ENCODE assay signal across 30 cellular contexts in the genomic region with DNA sequence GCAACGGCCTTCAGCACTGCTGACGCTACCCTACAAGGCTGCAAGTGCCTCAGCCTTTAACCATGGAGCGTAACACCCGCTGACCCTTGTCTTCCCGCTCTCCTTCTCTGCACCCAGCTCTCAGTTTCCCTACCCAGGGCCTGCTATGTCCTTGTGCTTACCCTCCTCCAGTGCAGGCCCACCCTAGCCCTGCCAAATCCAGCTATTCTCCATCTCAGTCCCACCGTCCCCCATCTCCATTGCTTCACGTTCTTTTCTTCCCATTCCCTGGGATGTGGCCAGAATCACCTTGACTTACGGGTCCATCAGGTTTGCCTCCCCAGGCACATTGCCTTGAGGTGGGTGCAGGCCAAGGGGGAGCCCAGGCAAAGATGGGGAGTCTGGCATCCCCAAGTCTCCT.
"Had no signal": no experiment of that assay in that cellular context is flagged by ENCODE, and none has a peak within 500 bp of the region (broad histone marks: within the 10 kb centered on the region; RNA-seq: fewer than 3 reads in every experiment).

No MANE protein-coding gene starts in this region.

- H3K4me3 ChIP-seq: esophagus squamous epithelium, heart right ventricle, left lung, lower lobe of right lung, mucosa of descending colon, ovary, stomach, thyroid gland had no signal

- H3K9me3 ChIP-seq: esophagus squamous epithelium, heart right ventricle, left lung, lower lobe of right lung, mucosa of descending colon, neutrophil, ovary, stomach, thyroid gland had no signal

- H3K27me3 ChIP-seq: ovary, thyroid gland had no signal

- H3K27ac ChIP-seq: esophagus squamous epithelium, heart right ventricle, left lung, lower lobe of right lung, neutrophil, ovary, stomach, thyroid gland had no signal

- H3K36me3 Mint-ChIP-seq: activated naive CD4-positive, alpha-beta T cell treated with anti-CD3 and anti-CD28 coated beads, Interleukin-2, amount 10 ng/mL, durations not matched to agents 7 days and 5 days had no signal

- FAIRE-seq: small intestine had no signal

- H3K27ac Mint-ChIP-seq: activated CD4-positive, alpha-beta memory T cell treated with anti-CD3 and anti-CD28 coated beads, Interleukin-2, amount 10 ng/mL, durations not matched to agents 7 days and 5 days; activated CD4-positive, alpha-beta T cell treated with anti-CD3 and anti-CD28 coated beads, Interleukin-2, amount 10 ng/mL, durations not matched to agents 7 days and 5 days; activated naive CD4-positive, alpha-beta T cell treated with anti-CD3 and anti-CD28 coated beads, Interleukin-2, amount 10 ng/mL, durations not matched to agents 7 days and 5 days; activated T-cell treated with anti-CD3 and anti-CD28 coated beads, Interleukin-2, amount 50 U/mL, for 24 hours; dendritic cell treated with granulocyte-macrophage colony-stimulating factor and Interleukin-4, amounts not matched to agents 40 ng/mL and 50 ng/mL, for 4 days; nephron; progenitor cell of endocrine pancreas; stimulated activated effector memory CD8-positive, alpha-beta T cell treated with anti-CD3 and anti-CD28 coated beads, Interleukin-12 subunit alpha, Interleukin-12 subunit beta, amount 100 ng/mL, for 72 hours; T-helper 1 cell treated with Interleukin-12 subunit alpha and Interleukin-12 subunit beta and Interleukin-4 antibody, amounts not matched to agents 30 μg/mL and 1 μg/mL, for 36 hours had no signal

- H3K9me3 Mint-ChIP-seq: activated CD4-positive, alpha-beta memory T cell treated with anti-CD3 and anti-CD28 coated beads, Interleukin-2, amount 10 ng/mL, durations not matched to agents 7 days and 5 days; activated CD4-positive, alpha-beta T cell treated with anti-CD3 and anti-CD28 coated beads, Interleukin-2, amount 10 ng/mL, durations not matched to agents 7 days and 5 days; activated naive CD4-positive, alpha-beta T cell treated with anti-CD3 and anti-CD28 coated beads, Interleukin-2, amount 10 ng/mL, durations not matched to agents 7 days and 5 days; activated T-cell treated with anti-CD3 and anti-CD28 coated beads, Interleukin-2, amount 50 U/mL, for 24 hours; dendritic cell treated with granulocyte-macrophage colony-stimulating factor and Interleukin-4, amounts not matched to agents 40 ng/mL and 50 ng/mL, for 4 days; nephron; stimulated activated effector memory CD8-positive, alpha-beta T cell treated with anti-CD3 and anti-CD28 coated beads, Interleukin-12 subunit alpha, Interleukin-12 subunit beta, amount 100 ng/mL, for 72 hours; T-helper 1 cell treated with Interleukin-12 subunit alpha and Interleukin-12 subunit beta and Interleukin-4 antibody, amounts not matched to agents 30 μg/mL and 1 μg/mL, for 36 hours had no signal

- H3K4me1 Mint-ChIP-seq: activated CD4-positive, alpha-beta T cell treated with anti-CD3 and anti-CD28 coated beads, Interleukin-2, amount 10 ng/mL, durations not matched to agents 7 days and 5 days; activated naive CD4-positive, alpha-beta T cell treated with anti-CD3 and anti-CD28 coated beads, Interleukin-2, amount 10 ng/mL, durations not matched to agents 7 days and 5 days; nephron; stimulated activated effector memory CD8-positive, alpha-beta T cell treated with anti-CD3 and anti-CD28 coated beads, Interleukin-12 subunit alpha, Interleukin-12 subunit beta, amount 100 ng/mL, for 72 hours had no signal

- H3K4me3 Mint-ChIP-seq: activated CD4-positive, alpha-beta memory T cell treated with anti-CD3 and anti-CD28 coated beads, Interleukin-2, amount 10 ng/mL, durations not matched to agents 7 days and 5 days; activated CD4-positive, alpha-beta T cell treated with anti-CD3 and anti-CD28 coated beads, Interleukin-2, amount 10 ng/mL, durations not matched to agents 7 days and 5 days; activated naive CD4-positive, alpha-beta T cell treated with anti-CD3 and anti-CD28 coated beads, Interleukin-2, amount 10 ng/mL, durations not matched to agents 7 days and 5 days; activated T-cell treated with anti-CD3 and anti-CD28 coated beads, Interleukin-2, amount 50 U/mL, for 24 hours; dendritic cell treated with granulocyte-macrophage colony-stimulating factor and Interleukin-4, amounts not matched to agents 40 ng/mL and 50 ng/mL, for 4 days; nephron; stimulated activated effector memory CD8-positive, alpha-beta T cell treated with anti-CD3 and anti-CD28 coated beads, Interleukin-12 subunit alpha, Interleukin-12 subunit beta, amount 100 ng/mL, for 72 hours; T-helper 1 cell treated with Interleukin-12 subunit alpha and Interleukin-12 subunit beta and Interleukin-4 antibody, amounts not matched to agents 30 μg/mL and 1 μg/mL, for 36 hours had no signal

- ATAC-seq: heart right ventricle; left lung; lower lobe of right lung; mucosa of descending colon; sciatic nerve; stimulated activated effector memory CD8-positive, alpha-beta T cell treated with anti-CD3 and anti-CD28 coated beads, Interleukin-12 subunit alpha, Interleukin-12 subunit beta, amount 100 ng/mL, for 72 hours had no signal

- H3K36me3 ChIP-seq: esophagus squamous epithelium, heart right ventricle, left lung, lower lobe of right lung, neutrophil, ovary, stomach, thyroid gland had no signal

- DNase-seq: activated CD4-positive, alpha-beta memory T cell treated with anti-CD3 and anti-CD28 coated beads, Interleukin-2, amount 10 ng/mL, durations not matched to agents 7 days and 5 days; activated CD4-positive, alpha-beta T cell treated with anti-CD3 and anti-CD28 coated beads for 1 hour; activated CD4-positive, alpha-beta T cell treated with anti-CD3 and anti-CD28 coated beads, Interleukin-2, amount 10 ng/mL, durations not matched to agents 7 days and 5 days; activated CD8-positive, alpha-beta memory T cell treated with anti-CD3 and anti-CD28 coated beads, Interleukin-2, amount 50 U/mL, for 48 hours; activated gamma-delta T cell; activated naive CD4-positive, alpha-beta T cell treated with anti-CD3 and anti-CD28 coated beads, Interleukin-2, amount 10 ng/mL, durations not matched to agents 7 days and 5 days; activated T-cell treated with anti-CD3 and anti-CD28 coated beads, Interleukin-2, amount 50 U/mL, for 24 hours; amygdala; central memory CD4-positive, alpha-beta T cell; esophagus squamous epithelium; foreskin melanocyte; heart right ventricle; kidney glomerular epithelial cell; lower lobe of right lung; mesendoderm; mucosa of descending colon; ovary; small intestine; stimulated activated CD4-positive, alpha-beta T cell treated with anti-CD3 and anti-CD28 coated beads, Interleukin-4, amount 100 ng/mL, for 24 hours; stomach; T1000; thyroid gland had no signal

- H3K4me1 ChIP-seq: heart right ventricle, left lung, lower lobe of right lung, stomach, thyroid gland had no signal
